8 cellular contexts compared by ENCODE assay signal in genomic region chr6:70667711-70668498, GRCh38. TPM values are rescaled to one million over a fixed set of nuclear protein-coding genes. Genes with fewer than 3 reads are reported as not detected.
A peak's percentile ranks its signal among the peaks of the same experiment; 100 is the strongest.
DNase-seq lines count a peak whose midpoint lies in the region; ATAC-seq and TF ChIP-seq lines count a peak whose summit lies in the region.

Gene SMAP1, plus strand, starts transcription at chr6:70667883. Its CDS starts 141 bp downstream, at chr6:70668024.

- peak within 1 kb of the TSS; percentile 64 to 86 for H3K9ac ChIP-seq in liver (ENCODE audit: low read depth in 1 of 2, low read length in 2 of 2)

- no peak for TF ChIP-seq CTCF in liver (IDR thresholded peaks at IDR 0.05; ENCODE audit: low read depth, low read length, missing input control)

- no peaks in the 10 kb centered on the region for H3K9me3 ChIP-seq in liver (ENCODE audit: control insufficient read depth in 4 of 4, low read length in 3 of 4)

- ATAC-seq in GM19372 (IDR thresholded peaks at IDR 0.05; ENCODE audit: low read depth, unreplicated experiment) (peak; percentile 89), HG03521 (IDR thresholded peaks at IDR 0.05; ENCODE audit: unreplicated experiment) (peak; percentile 88)

- H3K4me3 ChIP-seq in liver (ENCODE audit: low read depth in 1 of 3, low read length in 3 of 3), result peak within 1 kb of the TSS; percentile 85 to 93 (median 85)

- peak within 1 kb of the TSS; percentile 93 to 96 for H3K27ac ChIP-seq in liver (ENCODE audit: low read depth in 1 of 2, low read length in 2 of 2)

- H3K27me3 ChIP-seq in liver (ENCODE audit: control insufficient read depth in 4 of 4, insufficient read depth in 4 of 4, low read length in 3 of 4), result no peaks in the 10 kb centered on the region

- DNase-seq in CD1c-positive myeloid dendritic cell (ENCODE audit: extremely low spot score) (peak; percentile 95), NCI-H748 (lab: John Stamatoyannopoulos, UW; ENCODE audit: unreplicated experiment) (peak; percentile 94), dermis blood vessel endothelial cell (peak; percentile 91)
- DNase-seq in activated CD4-positive, alpha-beta T cell treated with anti-CD3 and anti-CD28 coated beads, Interleukin-2, amount 50 U/mL, for 48 hours, result peak; percentile 96
- peak; percentile 95 for DNase-seq in stimulated activated CD4-positive, alpha-beta T cell treated with anti-CD3 and anti-CD28 coated beads, Interleukin-4, amount 100 ng/mL, for 1 hour

- WGBS in liver, result under 1% methylated on average over 90 of the region's 90 CpGs

- peak in 1 of 2 donors; percentile 4 for TF ChIP-seq RAD21 in liver (IDR thresholded peaks at IDR 0.05)

- H3K36me3 ChIP-seq in liver (ENCODE audit: control insufficient read depth in 4 of 4, insufficient read depth in 3 of 4, low read depth in 1 of 4, low read length in 3 of 4), result no peaks in the 10 kb centered on the region

- peaks cover 0 to 21% (median 11%) of the 10 kb centered on the region in 4 donors for H3K4me1 ChIP-seq in liver (ENCODE audit: control insufficient read depth in 4 of 4, insufficient read depth in 4 of 4, low read length in 3 of 4)

TF ChIP-seq in liver, 16 proteins besides CTCF, POLR2A, EP300 and RAD21:
- peak; percentile 24 for TF ChIP-seq SP1 (IDR thresholded peaks at IDR 0.05)
- TF ChIP-seq YY1 (IDR thresholded peaks at IDR 0.05), result no peak
- TF ChIP-seq ATF3 (IDR thresholded peaks at IDR 0.05), result no peak
- TF ChIP-seq TAF1 (conservative IDR thresholded peaks at IDR 0.05), result no peak
- TF ChIP-seq RXRA (IDR thresholded peaks at IDR 0.05), result peak in 1 of 2 donors; percentile 11
- TF ChIP-seq JUND (IDR thresholded peaks at IDR 0.05), result no peak
- TF ChIP-seq HNF4A (conservative IDR thresholded peaks at IDR 0.05), result peak in 1 of 2 donors; percentile 9
- no peak for TF ChIP-seq FOXA2 (IDR thresholded peaks at IDR 0.05)
- TF ChIP-seq, protein P1, sequence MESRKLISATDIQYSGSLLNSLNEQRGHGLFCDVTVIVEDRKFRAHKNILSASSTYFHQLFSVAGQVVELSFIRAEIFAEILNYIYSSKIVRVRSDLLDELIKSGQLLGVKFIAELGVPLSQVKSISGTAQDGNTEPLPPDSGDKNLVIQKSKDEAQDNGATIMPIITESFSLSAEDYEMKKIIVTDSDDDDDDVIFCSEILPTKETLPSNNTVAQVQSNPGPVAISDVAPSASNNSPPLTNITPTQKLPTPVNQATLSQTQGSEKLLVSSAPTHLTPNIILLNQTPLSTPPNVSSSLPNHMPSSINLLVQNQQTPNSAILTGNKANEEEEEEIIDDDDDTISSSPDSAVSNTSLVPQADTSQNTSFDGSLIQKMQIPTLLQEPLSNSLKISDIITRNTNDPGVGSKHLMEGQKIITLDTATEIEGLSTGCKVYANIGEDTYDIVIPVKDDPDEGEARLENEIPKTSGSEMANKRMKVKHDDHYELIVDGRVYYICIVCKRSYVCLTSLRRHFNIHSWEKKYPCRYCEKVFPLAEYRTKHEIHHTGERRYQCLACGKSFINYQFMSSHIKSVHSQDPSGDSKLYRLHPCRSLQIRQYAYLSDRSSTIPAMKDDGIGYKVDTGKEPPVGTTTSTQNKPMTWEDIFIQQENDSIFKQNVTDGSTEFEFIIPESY (IDR thresholded peaks at IDR 0.05), result no peak
- peak in 1 of 2 donors; percentile 86 for TF ChIP-seq GABPA (IDR thresholded peaks at IDR 0.05 in 1 of 2, conservative IDR thresholded peaks at IDR 0.05 in 1 of 2)
- no peak for TF ChIP-seq MAX (IDR thresholded peaks at IDR 0.05)

RNA-seq across cellular contexts. Expression of gene SMAP1, which starts in this region (rescaled TPM):
- total RNA-seq in dermis blood vessel endothelial cell (16.3 and 25.8 TPM in 2 replicates), liver (10 to 100 TPM; 12.6 to 13.3 TPM)
- polyA plus RNA-seq in liver, result 10 to 100 TPM in 1 of 2 donors, 1 to 10 TPM in 1; 9.3 to 12.9 TPM

Comparison
In these comparisons a context has a peak if more than half of its experiments do, and no peak if none do; other contexts are left out.
1. Peak in every context shown above with its lines: DNase-seq, ATAC-seq, H3K4me3 ChIP-seq and H3K27ac ChIP-seq.